23 cellular contexts compared by ENCODE assay signal in genomic region chr12:108607981-108608600, GRCh38. TPM values are rescaled to one million over a fixed set of nuclear protein-coding genes. Genes with fewer than 3 reads are reported as not detected.
DNase-seq lines count a peak whose midpoint lies in the region; ATAC-seq, FAIRE-seq and TF ChIP-seq lines count a peak whose summit lies in the region.
"Had no signal": no experiment of that assay in that cellular context is flagged by ENCODE, and none has a peak within 500 bp of the region (broad histone marks: within the 10 kb centered on the region; RNA-seq: fewer than 3 reads in every experiment).

No MANE protein-coding gene starts in this region.

- POLR2A ChIA-PET in activated CD8-positive, alpha-beta T cell treated with anti-CD3 and anti-CD28 coated beads, Interleukin-2, amount 10 ng/mL, durations not matched to agents 7 days and 5 days (lab: Charles Lee), result no interaction called here
- POLR2A ChIA-PET in activated CD8-positive, alpha-beta T cell treated with anti-CD3 and anti-CD28 coated beads for 36 hours (lab: Charles Lee), result interaction anchor here (0.6 to 0.8 kb wide), 2 partner anchors 62 to 490 kb away, joined by 3 to 4 read pairs; no protein-coding TSS in a partner anchor

- peak overlapping the region; percentile 34 for H3K27ac Mint-ChIP-seq in activated CD8-positive, alpha-beta T cell treated with anti-CD3 and anti-CD28 coated beads, Interleukin-2, amount 10 ng/mL, durations not matched to agents 7 days and 5 days
- H3K27ac Mint-ChIP-seq in activated CD8-positive, alpha-beta T cell treated with anti-CD3 and anti-CD28 coated beads for 36 hours, result no peak overlapping the region
- H3K27ac Mint-ChIP-seq in activated naive CD8-positive, alpha-beta T cell treated with anti-CD3 and anti-CD28 coated beads, Interleukin-2, amount 50 U/mL, for 24 hours, result no peak overlapping the region
- H3K27ac Mint-ChIP-seq: CD4-positive, CD25-positive, alpha-beta regulatory T cell had no signal

- no peak overlapping the region for H3K4me3 Mint-ChIP-seq in activated CD8-positive, alpha-beta T cell treated with anti-CD3 and anti-CD28 coated beads, Interleukin-2, amount 10 ng/mL, durations not matched to agents 7 days and 5 days
- H3K4me3 Mint-ChIP-seq in activated CD8-positive, alpha-beta T cell treated with anti-CD3 and anti-CD28 coated beads for 36 hours, result no peak overlapping the region
- no peak overlapping the region for H3K4me3 Mint-ChIP-seq in activated naive CD8-positive, alpha-beta T cell treated with anti-CD3 and anti-CD28 coated beads, Interleukin-2, amount 50 U/mL, for 24 hours
- H3K4me3 Mint-ChIP-seq: CD4-positive, CD25-positive, alpha-beta regulatory T cell had no signal

- H3K4me3 ChIP-seq in kidney (ENCODE audit: low read length in 2 of 2), result no peak overlapping the region
- no peak overlapping the region for H3K4me3 ChIP-seq in neuronal stem cell (ENCODE audit: low read length in 2 of 2)
- H3K4me3 ChIP-seq: PC-9, SJCRH30 had no signal

- H3K36me3 Mint-ChIP-seq in activated CD8-positive, alpha-beta T cell treated with anti-CD3 and anti-CD28 coated beads, Interleukin-2, amount 10 ng/mL, durations not matched to agents 7 days and 5 days (ENCODE audit: low read depth), result peaks cover 2% of the 10 kb centered on the region
- peaks cover 2% of the 10 kb centered on the region for H3K36me3 Mint-ChIP-seq in activated CD8-positive, alpha-beta T cell treated with anti-CD3 and anti-CD28 coated beads for 36 hours (ENCODE audit: low read depth)
- H3K36me3 Mint-ChIP-seq in activated naive CD8-positive, alpha-beta T cell treated with anti-CD3 and anti-CD28 coated beads, Interleukin-2, amount 50 U/mL, for 24 hours (ENCODE audit: low read depth), result peaks cover 2% of the 10 kb centered on the region
- H3K36me3 Mint-ChIP-seq: CD4-positive, CD25-positive, alpha-beta regulatory T cell had no signal

- no peak overlapping the region for H2BK12ac ChIP-seq in neuronal stem cell (ENCODE audit: low read length)

- FAIRE-seq in kidney (lab: Jason Lieb, UNC), result no peak
- FAIRE-seq: HTR-8/SVneo had no signal

- no peaks in the 10 kb centered on the region for H3K9me3 ChIP-seq in kidney (ENCODE audit: control insufficient read depth in 1 of 2, low read length in 2 of 2)
- peaks cover 0 to 4% of the 10 kb centered on the region in 2 donors for H3K9me3 ChIP-seq in neuronal stem cell (replicated peaks in 1 of 2; ENCODE audit: control insufficient read depth in 2 of 2, insufficient read depth in 1 of 2, low read depth in 1 of 2, low read length in 2 of 2)
- H3K9me3 ChIP-seq: BE2C, SJCRH30 had no signal

- H3K36me3 ChIP-seq in kidney (ENCODE audit: control insufficient read depth in 1 of 2, insufficient read depth in 2 of 2, low read length in 2 of 2), result no peaks in the 10 kb centered on the region
- no peaks in the 10 kb centered on the region for H3K36me3 ChIP-seq in neuronal stem cell (replicated peaks in 1 of 2; ENCODE audit: control insufficient read depth in 2 of 2, insufficient read depth in 2 of 2, low read length in 2 of 2)
- H3K36me3 ChIP-seq: BE2C, SJCRH30 had no signal

- H3K27ac ChIP-seq in kidney (ENCODE audit: low read depth in 2 of 2, low read length in 2 of 2), result no peak overlapping the region
- no peak overlapping the region for H3K27ac ChIP-seq in neuronal stem cell (replicated peaks; ENCODE audit: low read length)
- H3K27ac ChIP-seq: 22Rv1, PC-9, SJCRH30 had no signal

- no peaks in the 10 kb centered on the region for H3K79me1 ChIP-seq in neuronal stem cell (ENCODE audit: low read depth, low read length)

- H3K4me1 ChIP-seq in kidney (ENCODE audit: control insufficient read depth in 1 of 2, insufficient read depth in 1 of 2, low read depth in 1 of 2, low read length in 2 of 2) (no peaks in the 10 kb centered on the region), neuronal stem cell (ENCODE audit: control insufficient read depth in 2 of 2, insufficient read depth in 1 of 2, low read depth in 1 of 2, low read length in 2 of 2) (peaks cover 0 to 8% of the 10 kb centered on the region in 2 donors)
- H3K4me1 ChIP-seq: BE2C had no signal

- H3K18ac ChIP-seq in neuronal stem cell (ENCODE audit: low read length), result peak overlapping the region; percentile 46

- no peak overlapping the region for H3K23ac ChIP-seq in neuronal stem cell (ENCODE audit: low read depth, low read length, poor library complexity)

- H2BK120ac ChIP-seq in neuronal stem cell (ENCODE audit: low read depth, low read length), result no peak overlapping the region

- CTCF ChIA-PET in activated CD8-positive, alpha-beta T cell treated with anti-CD3 and anti-CD28 coated beads, Interleukin-2, amount 10 ng/mL, durations not matched to agents 7 days and 5 days (lab: Charles Lee), result interaction anchor here (1.9 kb wide), 1 partner anchor 10 kb away, joined by 7 read pairs; no protein-coding TSS in a partner anchor
- CTCF ChIA-PET in activated CD8-positive, alpha-beta T cell treated with anti-CD3 and anti-CD28 coated beads for 36 hours (lab: Charles Lee), result interaction anchor here (0.8 to 15.6 kb wide), 3 partner anchors 10 to 42 kb away, joined by 3 to 645 read pairs (median 13); partner anchors contain the start of genes ISCU and SART3

- no CpG with 5 or more reads among the region's 10 CpGs for WGBS in neuronal stem cell (ENCODE audit: extremely low coverage in 2 of 2, insufficient read length in 2 of 2, insufficient replicate concordance in 1 of 2), 2 donors

- H2BK15ac ChIP-seq in neuronal stem cell (ENCODE audit: low read length), result peak overlapping the region; percentile 31

- no peak overlapping the region for H2AFZ ChIP-seq in neuronal stem cell (ENCODE audit: low read length)
- H2AFZ ChIP-seq: PC-9 had no signal

- H2AK5ac ChIP-seq in neuronal stem cell (ENCODE audit: low read depth, low read length), result peak overlapping the region; percentile 22

- no peak for ATAC-seq in activated CD8-positive, alpha-beta T cell treated with anti-CD3 and anti-CD28 coated beads, Interleukin-2, amount 10 ng/mL, durations not matched to agents 7 days and 5 days
- ATAC-seq in activated CD8-positive, alpha-beta T cell treated with anti-CD3 and anti-CD28 coated beads for 36 hours, result no peak
- no peak for ATAC-seq in GM18519 (IDR thresholded peaks at IDR 0.05; ENCODE audit: low FRiP score, unreplicated experiment)
- no peak for ATAC-seq in activated naive CD8-positive, alpha-beta T cell treated with anti-CD3 and anti-CD28 coated beads, Interleukin-2, amount 50 U/mL, for 24 hours
- ATAC-seq: Right ventricle myocardium inferior had no signal

- intact Hi-C loops in activated CD8-positive, alpha-beta T cell treated with anti-CD3 and anti-CD28 coated beads for 36 hours (cut with micrococcal nuclease), result no loop called here
- intact Hi-C loops in kidney (cut with DNase I), result no loop called here

- no peak overlapping the region for H3K4ac ChIP-seq in neuronal stem cell (ENCODE audit: low read length)

- H4K91ac ChIP-seq in neuronal stem cell (ENCODE audit: low read depth, low read length, poor library complexity), result no peak overlapping the region

- no peak overlapping the region for H2BK5ac ChIP-seq in neuronal stem cell (ENCODE audit: low read length)

- H4K8ac ChIP-seq in neuronal stem cell (ENCODE audit: low read depth, low read length), result no peak overlapping the region

- DNase-seq in activated CD8-positive, alpha-beta T cell treated with anti-CD3 and anti-CD28 coated beads, Interleukin-2, amount 10 ng/mL, durations not matched to agents 7 days and 5 days, result no peak
- DNase-seq in activated CD8-positive, alpha-beta T cell treated with anti-CD3 and anti-CD28 coated beads for 36 hours, result no peak
- DNase-seq in kidney (peak; percentile 32), neuronal stem cell (ENCODE audit: low spot score) (no peak), GM19238 (ENCODE audit: insufficient read length, low spot score) (no peak)
- no peak for DNase-seq in activated naive CD8-positive, alpha-beta T cell treated with anti-CD3 and anti-CD28 coated beads, Interleukin-2, amount 50 U/mL, for 24 hours
- no peak for DNase-seq in activated CD4-positive, alpha-beta T cell treated with anti-CD3 and anti-CD28 coated beads, Interleukin-2, amount 50 U/mL, for 48 hours
- DNase-seq: BE2C; CD4-positive, CD25-positive, alpha-beta regulatory T cell; DMS153; KBM-7; MV-4-11; NCI-H2029 treated with DMSO at 0.1 percent for 48 hours; NCI-H2227 treated with DMSO at 0.1 percent for 48 hours; NCI-H526 treated with DMSO at 0.1 percent for 48 hours; PC-9; SJCRH30 had no signal

- no peak overlapping the region for H3K9ac ChIP-seq in kidney (ENCODE audit: low read length in 2 of 2)
- H3K9ac ChIP-seq in neuronal stem cell (ENCODE audit: low read depth, low read length, poor library complexity), result no peak overlapping the region

- no peak for TF ChIP-seq CTCF in activated CD8-positive, alpha-beta T cell treated with anti-CD3 and anti-CD28 coated beads for 36 hours (IDR thresholded peaks at IDR 0.05)
- TF ChIP-seq CTCF in kidney (IDR thresholded peaks at IDR 0.05; ENCODE audit: borderline replicate concordance, extremely low read depth, insufficient read depth), result no peak

- peaks cover 2% of the 10 kb centered on the region for H3K4me1 Mint-ChIP-seq in activated CD8-positive, alpha-beta T cell treated with anti-CD3 and anti-CD28 coated beads, Interleukin-2, amount 10 ng/mL, durations not matched to agents 7 days and 5 days (ENCODE audit: low read depth)
- peaks cover 10% of the 10 kb centered on the region for H3K4me1 Mint-ChIP-seq in activated CD8-positive, alpha-beta T cell treated with anti-CD3 and anti-CD28 coated beads for 36 hours (ENCODE audit: low read depth)
- peaks cover 19% of the 10 kb centered on the region for H3K4me1 Mint-ChIP-seq in activated naive CD8-positive, alpha-beta T cell treated with anti-CD3 and anti-CD28 coated beads, Interleukin-2, amount 50 U/mL, for 24 hours

- H3K14ac ChIP-seq in neuronal stem cell (ENCODE audit: low read length), result no peak overlapping the region

- H3K27me3 ChIP-seq in neuronal stem cell (ENCODE audit: control insufficient read depth in 3 of 3, insufficient read depth in 3 of 3, low read depth in 1 of 3, low read length in 3 of 3), result peaks cover 0 to 22% (median 0%) of the 10 kb centered on the region in 3 experiments
- H3K27me3 ChIP-seq: BE2C, SJCRH30 had no signal

- H3K4me2 ChIP-seq in neuronal stem cell (ENCODE audit: insufficient read depth, low read length, poor library complexity, severe bottlenecking), result no peak overlapping the region
- H3K4me2 ChIP-seq: PC-9 had no signal

- no peaks in the 10 kb centered on the region for H3K9me3 Mint-ChIP-seq in activated CD8-positive, alpha-beta T cell treated with anti-CD3 and anti-CD28 coated beads, Interleukin-2, amount 10 ng/mL, durations not matched to agents 7 days and 5 days (ENCODE audit: insufficient read depth)
- no peaks in the 10 kb centered on the region for H3K9me3 Mint-ChIP-seq in activated CD8-positive, alpha-beta T cell treated with anti-CD3 and anti-CD28 coated beads for 36 hours
- H3K9me3 Mint-ChIP-seq in activated naive CD8-positive, alpha-beta T cell treated with anti-CD3 and anti-CD28 coated beads, Interleukin-2, amount 50 U/mL, for 24 hours, result peaks cover 4% of the 10 kb centered on the region
- H3K9me3 Mint-ChIP-seq: CD4-positive, CD25-positive, alpha-beta regulatory T cell had no signal

- H3K27me3 Mint-ChIP-seq in activated CD8-positive, alpha-beta T cell treated with anti-CD3 and anti-CD28 coated beads, Interleukin-2, amount 10 ng/mL, durations not matched to agents 7 days and 5 days (ENCODE audit: low read depth), result peaks cover 9% of the 10 kb centered on the region
- H3K27me3 Mint-ChIP-seq in activated CD8-positive, alpha-beta T cell treated with anti-CD3 and anti-CD28 coated beads for 36 hours, result peaks cover 1% of the 10 kb centered on the region
- H3K27me3 Mint-ChIP-seq in activated naive CD8-positive, alpha-beta T cell treated with anti-CD3 and anti-CD28 coated beads, Interleukin-2, amount 50 U/mL, for 24 hours, result peaks cover 6% of the 10 kb centered on the region
- H3K27me3 Mint-ChIP-seq: CD4-positive, CD25-positive, alpha-beta regulatory T cell had no signal

RNA-seq across cellular contexts. Expression of gene TMEM119, which starts 10.2 kb away (rescaled TPM):
- not detected for total RNA-seq in activated CD8-positive, alpha-beta T cell treated with anti-CD3 and anti-CD28 coated beads, Interleukin-2, amount 10 ng/mL, durations not matched to agents 7 days and 5 days
- total RNA-seq in activated CD8-positive, alpha-beta T cell treated with anti-CD3 and anti-CD28 coated beads for 36 hours, result not detected
- 15.8 TPM for total RNA-seq in kidney
- polyA plus RNA-seq in kidney (ENCODE audit: insufficient read depth, low read depth, low replicate concordance), result 4.1 TPM
- polyA plus RNA-seq in neuronal stem cell (2013, experiment 1 of 2), result 0.68 TPM
- 0.73 TPM for polyA plus RNA-seq in neuronal stem cell (2013, experiment 2 of 2)
- total RNA-seq: MCF 10A, NCI-H460, PC-9 had no signal

RNA-seq across cellular contexts. Expression of gene SELPLG, which starts 25.6 kb away (rescaled TPM):
- total RNA-seq in activated CD8-positive, alpha-beta T cell treated with anti-CD3 and anti-CD28 coated beads, Interleukin-2, amount 10 ng/mL, durations not matched to agents 7 days and 5 days, result 100 to 1,000 TPM; 144 to 150 TPM
- total RNA-seq in activated CD8-positive, alpha-beta T cell treated with anti-CD3 and anti-CD28 coated beads for 36 hours, result 10 to 100 TPM; 22.1 to 23.8 TPM
- 14.3 TPM for total RNA-seq in kidney
- 3.7 TPM for polyA plus RNA-seq in kidney (ENCODE audit: insufficient read depth, low read depth, low replicate concordance)
- polyA plus RNA-seq in neuronal stem cell (2013, experiment 1 of 2), result 0.11 TPM
- 0.15 TPM for polyA plus RNA-seq in neuronal stem cell (2013, experiment 2 of 2)
- total RNA-seq: NCI-H460 had no signal

RNA-seq across cellular contexts. Expression of gene ISCU, which starts 45.7 kb away (rescaled TPM):
- 10 to 100 TPM; 58.5 to 59.5 TPM for total RNA-seq in activated CD8-positive, alpha-beta T cell treated with anti-CD3 and anti-CD28 coated beads, Interleukin-2, amount 10 ng/mL, durations not matched to agents 7 days and 5 days
- total RNA-seq in activated CD8-positive, alpha-beta T cell treated with anti-CD3 and anti-CD28 coated beads for 36 hours, result 10 to 100 TPM; 69.4 to 70.5 TPM
- 183 TPM for total RNA-seq in kidney
- polyA plus RNA-seq in kidney (ENCODE audit: insufficient read depth, low read depth, low replicate concordance), result 511 TPM
- polyA plus RNA-seq in neuronal stem cell (2013, experiment 1 of 2), result 94.0 TPM
- polyA plus RNA-seq in neuronal stem cell (2013, experiment 2 of 2), result 89.8 TPM

RNA-seq across cellular contexts. Expression of gene SART3, which starts 47.1 kb away (rescaled TPM):
- 10 to 100 TPM; 67.9 to 76.9 TPM for total RNA-seq in activated CD8-positive, alpha-beta T cell treated with anti-CD3 and anti-CD28 coated beads, Interleukin-2, amount 10 ng/mL, durations not matched to agents 7 days and 5 days
- 10 to 100 TPM; 80.1 to 81.4 TPM for total RNA-seq in activated CD8-positive, alpha-beta T cell treated with anti-CD3 and anti-CD28 coated beads for 36 hours
- total RNA-seq in kidney, result 59.1 TPM
- 14.9 TPM for polyA plus RNA-seq in kidney (ENCODE audit: insufficient read depth, low read depth, low replicate concordance)
- polyA plus RNA-seq in neuronal stem cell (2013, experiment 1 of 2), result 39.6 TPM
- polyA plus RNA-seq in neuronal stem cell (2013, experiment 2 of 2), result 37.7 TPM

Comparison
In these comparisons a context has a peak if more than half of its experiments do, and no peak if none do; other contexts are left out.
1. RNA of gene TMEM119, which starts 10.2 kb away (total RNA-seq): 15.8 TPM in kidney (single experiment); not detected in activated CD8-positive, alpha-beta T cell treated with anti-CD3 and anti-CD28 coated beads, Interleukin-2, amount 10 ng/mL, durations not matched to agents 7 days and 5 days and not detected in activated CD8-positive, alpha-beta T cell treated with anti-CD3 and anti-CD28 coated beads for 36 hours; every median in the first group is over 10 times any median in the second.